ENCODE assay signal across 12 cellular contexts in the genomic region with DNA sequence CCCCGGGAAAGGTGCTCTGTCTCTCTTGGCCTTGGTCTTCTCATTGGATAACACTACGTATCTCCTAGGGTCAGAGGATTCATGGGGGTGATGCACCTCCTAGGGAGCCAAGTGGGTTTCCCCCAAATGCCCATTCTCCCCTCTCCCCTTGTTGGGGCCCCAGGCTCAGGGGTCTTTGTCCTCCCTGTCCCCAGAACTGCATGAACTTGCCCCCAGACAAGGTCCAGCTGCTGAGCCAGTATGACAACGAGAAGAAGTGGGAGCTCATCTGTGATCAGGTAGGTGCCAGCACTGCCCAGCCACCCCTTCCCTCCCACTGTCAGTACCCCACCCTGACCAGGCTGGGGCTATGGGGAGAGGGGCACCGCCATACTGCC. TPM values are rescaled to one million over a fixed set of nuclear protein-coding genes. Genes with fewer than 3 reads are reported as not detected.
DNase-seq lines count a peak whose midpoint lies in the region; ATAC-seq and TF ChIP-seq lines count a peak whose summit lies in the region.
"Had no signal": no experiment of that assay in that cellular context is flagged by ENCODE, and none has a peak within 500 bp of the region (broad histone marks: within the 10 kb centered on the region; RNA-seq: fewer than 3 reads in every experiment).

No MANE protein-coding gene starts in this region.

- no peak for TF ChIP-seq CTCF in RWPE1 (conservative IDR thresholded peaks at IDR 0.05; ENCODE audit: low read depth)
- TF ChIP-seq CTCF in esophagus squamous epithelium (IDR thresholded peaks at IDR 0.05) = no peak

- peaks cover 84% of the 10 kb centered on the region for H3K4me1 Mint-ChIP-seq in activated CD8-positive, alpha-beta memory T cell treated with anti-CD3 and anti-CD28 coated beads, Interleukin-2, amount 10 ng/mL, durations not matched to agents 7 days and 5 days

- H3K36me3 Mint-ChIP-seq in activated CD8-positive, alpha-beta memory T cell treated with anti-CD3 and anti-CD28 coated beads, Interleukin-2, amount 10 ng/mL, durations not matched to agents 7 days and 5 days = peaks cover 37% of the 10 kb centered on the region

- POLR2A ChIA-PET in RWPE1 (lab: Yijun Ruan, JAX; ENCODE audit: low non-redundant PET) = interaction anchor here (0.6 kb wide), 1 partner anchor 81 kb away, joined by 4 read pairs; no protein-coding TSS in a partner anchor

- no peaks in the 10 kb centered on the region for H3K9me3 Mint-ChIP-seq in activated CD8-positive, alpha-beta memory T cell treated with anti-CD3 and anti-CD28 coated beads, Interleukin-2, amount 10 ng/mL, durations not matched to agents 7 days and 5 days (ENCODE audit: low read depth)

- no peak overlapping the region for H3K4me3 Mint-ChIP-seq in activated CD8-positive, alpha-beta memory T cell treated with anti-CD3 and anti-CD28 coated beads, Interleukin-2, amount 10 ng/mL, durations not matched to agents 7 days and 5 days

- DNase-seq in activated CD8-positive, alpha-beta memory T cell treated with anti-CD3 and anti-CD28 coated beads, Interleukin-2, amount 10 ng/mL, durations not matched to agents 7 days and 5 days = no peak
- no peak for DNase-seq in activated CD8-positive, alpha-beta memory T cell treated with anti-CD3 and anti-CD28 coated beads for 24 hours
- DNase-seq in RWPE1 (ENCODE audit: low spot score) (no peak), esophagus squamous epithelium (lab: John Stamatoyannopoulos, UW) (no peak), activated gamma-delta T cell treated with Interleukin-2 at 50 U/mL for 16 hours (no peak), NOMO-1 (lab: John Stamatoyannopoulos, UW; ENCODE audit: unreplicated experiment in 2 of 2) (no peak)
- peak; percentile 44 for DNase-seq in stimulated activated naive CD8-positive, alpha-beta T cell treated with anti-CD3 and anti-CD28 coated beads, Interleukin-15, Interleukin-2, amounts not matched to agents 100 U/mL and 50 U/mL, for 24 hours
- DNase-seq: amygdala, NCI-H2081 treated with DMSO at 0.1 percent for 48 hours had no signal

- peak overlapping the region; percentile 100 for H3K27ac Mint-ChIP-seq in activated CD8-positive, alpha-beta memory T cell treated with anti-CD3 and anti-CD28 coated beads, Interleukin-2, amount 10 ng/mL, durations not matched to agents 7 days and 5 days

- H3K4me3 ChIP-seq in esophagus squamous epithelium = no peak overlapping the region

- H3K36me3 ChIP-seq in esophagus squamous epithelium = no peaks in the 10 kb centered on the region

- no peaks in the 10 kb centered on the region for H3K9me3 ChIP-seq in esophagus squamous epithelium

- ATAC-seq in activated CD8-positive, alpha-beta memory T cell treated with anti-CD3 and anti-CD28 coated beads, Interleukin-2, amount 10 ng/mL, durations not matched to agents 7 days and 5 days = no peak
- no peak for ATAC-seq in stimulated activated naive CD8-positive, alpha-beta T cell treated with anti-CD3 and anti-CD28 coated beads, Interleukin-15, Interleukin-2, amounts not matched to agents 100 U/mL and 50 U/mL, for 24 hours
- ATAC-seq in HG03159 (IDR thresholded peaks at IDR 0.05; ENCODE audit: unreplicated experiment) = no peak
- ATAC-seq: sciatic nerve had no signal

- H3K27me3 ChIP-seq in esophagus squamous epithelium = no peaks in the 10 kb centered on the region

- H3K27ac ChIP-seq in RWPE1 (peak overlapping the region; percentile 94), esophagus squamous epithelium (peak overlapping the region; percentile 3 to 95 (median 84))
- H3K27ac ChIP-seq: VCaP had no signal

- H3K4me1 ChIP-seq in esophagus squamous epithelium = peaks cover 39 to 73% (median 45%) of the 10 kb centered on the region in 3 donors

- WGBS in esophagus squamous epithelium, 2 donors = 57 to 75% methylated on average over 2 to 3 of the region's 4 CpGs

- CTCF ChIA-PET in activated CD8-positive, alpha-beta memory T cell treated with anti-CD3 and anti-CD28 coated beads, Interleukin-2, amount 10 ng/mL, durations not matched to agents 7 days and 5 days (lab: Charles Lee) = interaction anchor here (1.4 to 16.1 kb wide), 8 partner anchors 7 to 155 kb away, joined by 3 to 386 read pairs (median 8); a partner anchor contains a TSS
- CTCF ChIA-PET in RWPE1 (lab: Yijun Ruan, JAX) = interaction anchor here (0.6 to 3.9 kb wide), 4 partner anchors 11 to 95 kb away, joined by 4 to 21 read pairs (median 8); a partner anchor contains a TSS

- no peak for TF ChIP-seq POLR2A in esophagus squamous epithelium (IDR thresholded peaks at IDR 0.05)

- intact Hi-C loops in esophagus squamous epithelium (cut with DNase I) = no loop called here

- no peaks in the 10 kb centered on the region for H3K27me3 Mint-ChIP-seq in activated CD8-positive, alpha-beta memory T cell treated with anti-CD3 and anti-CD28 coated beads, Interleukin-2, amount 10 ng/mL, durations not matched to agents 7 days and 5 days

RNA-seq across cellular contexts. Expression of a gene that starts 8.7 kb away (rescaled TPM):
- 100 to 1,000 TPM; 482 to 504 TPM for total RNA-seq in activated CD8-positive, alpha-beta memory T cell treated with anti-CD3 and anti-CD28 coated beads, Interleukin-2, amount 10 ng/mL, durations not matched to agents 7 days and 5 days
- 10 to 100 TPM in 2 of 4 donors, 1 to 10 TPM in 2; 3.5 to 16.8 (median 6.9) TPM for total RNA-seq in esophagus squamous epithelium

RNA-seq across cellular contexts. Expression of a gene that starts 31.5 kb away (rescaled TPM):
- under 1 TPM; 0.23 to 0.49 TPM for total RNA-seq in activated CD8-positive, alpha-beta memory T cell treated with anti-CD3 and anti-CD28 coated beads, Interleukin-2, amount 10 ng/mL, durations not matched to agents 7 days and 5 days
- not detected for total RNA-seq in esophagus squamous epithelium
- total RNA-seq: sciatic nerve had no signal

Comparison
In these comparisons a context has a peak if more than half of its experiments do, and no peak if none do; other contexts are left out.
1. RNA of a gene that starts 8.7 kb away (total RNA-seq): 482 to 504 TPM in activated CD8-positive, alpha-beta memory T cell treated with anti-CD3 and anti-CD28 coated beads, Interleukin-2, amount 10 ng/mL, durations not matched to agents 7 days and 5 days; 3.5 to 16.8 TPM in esophagus squamous epithelium; every median in the first group is over 10 times any median in the second.